7 cellular contexts compared by ENCODE assay signal in the genomic region with DNA sequence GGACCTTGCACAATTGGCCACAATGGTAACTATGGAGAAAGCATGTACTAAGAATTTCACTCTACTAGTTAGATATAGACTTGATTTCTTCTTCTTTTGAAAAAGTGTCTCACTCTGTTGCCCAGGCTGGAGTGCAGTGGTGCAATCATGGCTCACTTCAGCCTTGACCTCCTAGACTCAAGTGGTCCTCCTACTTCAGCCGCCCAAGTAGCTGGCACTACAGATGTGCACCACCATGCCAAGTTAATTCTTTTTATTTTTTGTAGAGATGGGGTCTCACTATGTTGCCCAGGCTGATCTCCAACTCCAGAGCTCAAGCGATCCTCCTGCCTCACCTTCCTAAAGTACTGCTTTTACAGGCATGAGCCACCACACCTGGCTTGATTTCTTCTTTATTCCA.
"Had no signal": no experiment of that assay in that cellular context is flagged by ENCODE, and none has a peak within 500 bp of the region (broad histone marks: within the 10 kb centered on the region; RNA-seq: fewer than 3 reads in every experiment).

No MANE protein-coding gene starts in this region.

- DNase-seq: IMR-90, KBM-7, KG1 had no signal

- H3K4me2 ChIP-seq: KMS-11 had no signal

- H3K4me3 Mint-ChIP-seq: IgD-negative memory B cell had no signal

- H3K27ac ChIP-seq: HL-60, KMS-11 had no signal

- H3K9ac ChIP-seq: KMS-11 had no signal

- H3K36me3 Mint-ChIP-seq: IgD-negative memory B cell had no signal

- H3K27me3 Mint-ChIP-seq: IgD-negative memory B cell had no signal

- H3K27ac Mint-ChIP-seq: IgD-negative memory B cell had no signal

- FAIRE-seq: HTR-8/SVneo had no signal

- H3K9me3 Mint-ChIP-seq: IgD-negative memory B cell had no signal
